In the genomic region with DNA sequence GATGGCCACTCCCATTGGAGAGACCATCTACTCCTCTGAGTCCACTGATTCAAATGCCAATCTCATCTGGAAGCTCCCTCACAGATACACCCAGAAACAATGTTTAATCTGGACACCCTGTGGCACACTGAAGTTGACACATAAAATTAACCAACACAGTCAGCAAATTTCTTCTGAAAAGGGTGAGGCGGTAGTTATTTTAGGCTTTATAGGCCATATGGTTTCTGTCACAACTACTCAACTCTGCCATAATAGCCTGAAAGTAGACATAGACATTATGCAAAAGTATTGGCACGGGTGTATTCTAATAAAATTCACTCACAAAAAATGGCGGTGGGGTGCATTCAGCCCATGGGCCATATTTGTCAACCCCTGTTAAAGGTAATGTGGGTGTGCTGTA, we compare ENCODE assay signal across 27 cellular contexts.
"Had no signal": no experiment of that assay in that cellular context is flagged by ENCODE, and none has a peak within 500 bp of the region (broad histone marks: within the 10 kb centered on the region; RNA-seq: fewer than 3 reads in every experiment).

No MANE protein-coding gene starts in this region.

- H3K27me3 ChIP-seq: neural progenitor cell, ovary, spleen, stomach, thyroid gland, tibial nerve, upper lobe of left lung, vagina had no signal

- H2AFZ ChIP-seq: neural progenitor cell, parathyroid adenoma had no signal

- H3K4me1 ChIP-seq: neural progenitor cell, parathyroid adenoma, psoas muscle, spleen, stomach, thyroid gland, tibial nerve, upper lobe of left lung, vagina had no signal

- H3K9me3 ChIP-seq: ovary, psoas muscle, stomach, thoracic aorta, thyroid gland, upper lobe of left lung, vagina had no signal

- H3K4me3 ChIP-seq: neural progenitor cell, ovary, psoas muscle, skin epidermis, smooth muscle cell, spleen, stomach, thoracic aorta, thyroid gland, tibial nerve, upper lobe of left lung, vagina had no signal

- H3K79me2 ChIP-seq: parathyroid adenoma had no signal

- H3K27ac ChIP-seq: neural progenitor cell, parathyroid adenoma, psoas muscle, skin epidermis, spleen, stomach, thoracic aorta, thyroid gland, tibial nerve, upper lobe of left lung, vagina had no signal

- FAIRE-seq: urothelium cell line had no signal

- DNase-seq: natural killer cell; occipital lobe; ovary; posterior cingulate gyrus; psoas muscle; right cardiac atrium; spleen; stimulated activated CD4-positive, alpha-beta T cell treated with anti-CD3 and anti-CD28 coated beads, Interleukin-12 subunit alpha, Interleukin-12 subunit beta, amount 100 ng/mL, for 4 hours; stimulated activated CD4-positive, alpha-beta T cell treated with anti-CD3 and anti-CD28 coated beads, Interleukin-2, amount 100 ng/mL, for 24 hours; stimulated activated CD4-positive, alpha-beta T cell treated with anti-CD3 and anti-CD28 coated beads, Interleukin-2, amount 100 ng/mL, for 48 hours; stimulated activated CD4-positive, alpha-beta T cell treated with anti-CD3 and anti-CD28 coated beads, Interleukin-4, amount 100 ng/mL, for 24 hours; stimulated activated naive B cell treated with anti-CD40 and anti-IgM and Interleukin-4, amounts not matched to agents 10 μg/mL and 1 μg/mL and 100 μg/mL, for 72 hours; stimulated activated naive CD4-positive, alpha-beta T cell treated with Interleukin-2 at 50 U/mL for 16 hours; stomach; thyroid gland; trophoblast cell; upper lobe of left lung had no signal

- H3K9ac ChIP-seq: neural progenitor cell, parathyroid adenoma had no signal

- H3K36me3 ChIP-seq: neural progenitor cell, ovary, spleen, stomach, thoracic aorta, thyroid gland, tibial nerve, upper lobe of left lung, vagina had no signal

- H3K4me2 ChIP-seq: neural progenitor cell, smooth muscle cell had no signal

- ATAC-seq: natural killer cell; psoas muscle; right cardiac atrium; sciatic nerve; stimulated activated effector memory CD8-positive, alpha-beta T cell treated with anti-CD3 and anti-CD28 coated beads, Interleukin-12 subunit alpha, Interleukin-12 subunit beta, amount 100 ng/mL, for 72 hours; stimulated activated naive B cell treated with anti-CD40 and anti-IgM and Interleukin-4, amounts not matched to agents 10 μg/mL and 1 μg/mL and 100 μg/mL, for 72 hours had no signal
